ENCODE assay signal across 1 cellular context in the genomic region with DNA sequence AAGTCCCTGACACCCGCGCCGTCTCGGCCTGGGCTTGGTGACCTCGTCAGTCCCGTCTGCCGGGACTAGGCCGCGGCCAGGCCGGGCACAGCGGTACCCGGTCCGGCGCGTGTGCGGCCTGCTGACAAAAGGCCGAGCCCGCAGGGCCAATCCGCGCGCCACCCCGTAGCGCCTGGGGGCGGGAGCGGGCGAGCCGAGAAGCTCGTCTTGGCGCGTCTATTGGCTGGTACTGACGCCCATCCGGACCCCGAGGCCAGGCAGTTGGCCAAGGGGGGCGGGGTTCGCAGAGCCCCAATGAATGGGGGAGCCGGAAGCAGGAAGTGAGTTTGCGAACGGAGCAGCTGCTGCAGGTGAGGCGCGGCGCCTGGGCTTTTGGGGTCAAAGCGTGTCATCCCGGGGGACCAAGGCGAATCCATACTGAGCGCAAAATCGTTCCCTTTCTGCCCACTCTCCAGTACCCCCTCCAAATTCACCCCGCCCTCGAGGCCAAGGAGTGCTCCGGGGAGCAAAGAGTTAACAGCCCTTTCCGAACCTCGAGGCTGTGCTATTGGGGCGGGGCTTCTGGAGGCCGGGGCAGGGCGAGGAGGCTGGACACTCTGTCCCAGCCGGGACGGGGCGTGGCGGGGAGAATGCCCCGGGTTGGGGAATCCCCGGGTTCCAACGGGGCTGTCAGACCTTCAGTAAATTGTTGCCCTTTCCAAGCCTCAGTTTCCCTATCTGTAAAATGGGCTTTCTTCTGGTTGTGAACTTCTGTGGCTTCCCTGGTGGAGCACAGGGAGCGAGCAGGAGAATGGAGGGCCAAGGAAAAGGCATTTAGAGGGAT.
TF ChIP-seq lines count a peak whose summit lies in the region.

A gene with protein sequence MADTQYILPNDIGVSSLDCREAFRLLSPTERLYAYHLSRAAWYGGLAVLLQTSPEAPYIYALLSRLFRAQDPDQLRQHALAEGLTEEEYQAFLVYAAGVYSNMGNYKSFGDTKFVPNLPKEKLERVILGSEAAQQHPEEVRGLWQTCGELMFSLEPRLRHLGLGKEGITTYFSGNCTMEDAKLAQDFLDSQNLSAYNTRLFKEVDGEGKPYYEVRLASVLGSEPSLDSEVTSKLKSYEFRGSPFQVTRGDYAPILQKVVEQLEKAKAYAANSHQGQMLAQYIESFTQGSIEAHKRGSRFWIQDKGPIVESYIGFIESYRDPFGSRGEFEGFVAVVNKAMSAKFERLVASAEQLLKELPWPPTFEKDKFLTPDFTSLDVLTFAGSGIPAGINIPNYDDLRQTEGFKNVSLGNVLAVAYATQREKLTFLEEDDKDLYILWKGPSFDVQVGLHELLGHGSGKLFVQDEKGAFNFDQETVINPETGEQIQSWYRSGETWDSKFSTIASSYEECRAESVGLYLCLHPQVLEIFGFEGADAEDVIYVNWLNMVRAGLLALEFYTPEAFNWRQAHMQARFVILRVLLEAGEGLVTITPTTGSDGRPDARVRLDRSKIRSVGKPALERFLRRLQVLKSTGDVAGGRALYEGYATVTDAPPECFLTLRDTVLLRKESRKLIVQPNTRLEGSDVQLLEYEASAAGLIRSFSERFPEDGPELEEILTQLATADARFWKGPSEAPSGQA (plus strand): TSS at position 319 of the 823 bp plus-strand sequence. CDS start 1,767 bp downstream, outside the sequence.

TF ChIP-seq in K562, 482 proteins besides CTCF, POLR2A, EP300 and RAD21 (continued from another document and continues in another):
- TF ChIP-seq ARHGAP35 (IDR thresholded peaks at IDR 0.05; ENCODE audit: partially characterized antibody) (no peak), EZH2 (IDR thresholded peaks at IDR 0.05; ENCODE audit: borderline replicate concordance, low read depth, low read length) (no peak), TARDBP (IDR thresholded peaks at IDR 0.05) (no peak), LARP7 (IDR thresholded peaks at IDR 0.05) (peak; percentile 60; the same call in 1 of the 2 replicates), NR1H2 (CRISPR knock-in tag; IDR thresholded peaks at IDR 0.05) (no peak), GABPA (tag; conservative IDR thresholded peaks at IDR 0.05; ENCODE audit: low read depth) (peak; percentile 94), ZNF77 (CRISPR knock-in tag; IDR thresholded peaks at IDR 0.05) (no peak), LEF1 (IDR thresholded peaks at IDR 0.05) (peak; percentile 48), DPF2 (IDR thresholded peaks at IDR 0.05) (0 out of 2 replicates have a peak, but pooled peaks have one; percentile 34), EWSR1 (IDR thresholded peaks at IDR 0.05; ENCODE audit: borderline replicate concordance, low read depth, partially characterized antibody) (no peak), U2AF1 (optimal IDR thresholded peaks at IDR 0.05; ENCODE audit: low read depth, low read length) (no peak), ZBED1 (IDR thresholded peaks at IDR 0.05) (no peak), MYBL2 (IDR thresholded peaks at IDR 0.05; ENCODE audit: low read depth) (no peak), MYBL2 (CRISPR knock-in tag; IDR thresholded peaks at IDR 0.05; ENCODE audit: borderline replicate concordance) (no peak), TRIM28 (IDR thresholded peaks at IDR 0.05) (no peak), CTBP1 (IDR thresholded peaks at IDR 0.05; ENCODE audit: borderline replicate concordance) (peak; percentile 56; the same call in 1 of the 2 replicates), CCAR2 (IDR thresholded peaks at IDR 0.05; ENCODE audit: low read depth, low read length) (no peak), RBM34 (IDR thresholded peaks at IDR 0.05; ENCODE audit: borderline replicate concordance, insufficient read depth, low read length) (no peak), ZNF444 (CRISPR knock-in tag; IDR thresholded peaks at IDR 0.05) (no peak), DACH1 (IDR thresholded peaks at IDR 0.05; ENCODE audit: partially characterized antibody) (no peak), DDX20 (tag; IDR thresholded peaks at IDR 0.05; ENCODE audit: low read depth) (no peak), SUPT5H (IDR thresholded peaks at IDR 0.05) (peak; percentile 90), ZNF830 (CRISPR knock-in tag; IDR thresholded peaks at IDR 0.05) (no peak), SREBF2 (CRISPR knock-in tag; IDR thresholded peaks at IDR 0.05) (no peak), BMI1 (IDR thresholded peaks at IDR 0.05; ENCODE audit: low read length) (no peak), IRF2 (CRISPR knock-in tag; IDR thresholded peaks at IDR 0.05) (no peak), CBX1 (IDR thresholded peaks at IDR 0.05; ENCODE audit: low read depth) (peak; percentile 82), EHMT2 (IDR thresholded peaks at IDR 0.05) (no peak), ZNF347 (CRISPR knock-in tag; IDR thresholded peaks at IDR 0.05; ENCODE audit: low read depth) (no peak), TEAD2 (tag; IDR thresholded peaks at IDR 0.05) (no peak), ADNP (tag; IDR thresholded peaks at IDR 0.05) (peak; percentile 94), RFX7 (CRISPR knock-in tag; IDR thresholded peaks at IDR 0.05) (no peak), TOE1 (IDR thresholded peaks at IDR 0.05; ENCODE audit: borderline replicate concordance) (peak; percentile 93), TOE1 (CRISPR knock-in tag; IDR thresholded peaks at IDR 0.05; ENCODE audit: borderline replicate concordance, low read depth) (no peak)
- TF ChIP-seq, protein P1, sequence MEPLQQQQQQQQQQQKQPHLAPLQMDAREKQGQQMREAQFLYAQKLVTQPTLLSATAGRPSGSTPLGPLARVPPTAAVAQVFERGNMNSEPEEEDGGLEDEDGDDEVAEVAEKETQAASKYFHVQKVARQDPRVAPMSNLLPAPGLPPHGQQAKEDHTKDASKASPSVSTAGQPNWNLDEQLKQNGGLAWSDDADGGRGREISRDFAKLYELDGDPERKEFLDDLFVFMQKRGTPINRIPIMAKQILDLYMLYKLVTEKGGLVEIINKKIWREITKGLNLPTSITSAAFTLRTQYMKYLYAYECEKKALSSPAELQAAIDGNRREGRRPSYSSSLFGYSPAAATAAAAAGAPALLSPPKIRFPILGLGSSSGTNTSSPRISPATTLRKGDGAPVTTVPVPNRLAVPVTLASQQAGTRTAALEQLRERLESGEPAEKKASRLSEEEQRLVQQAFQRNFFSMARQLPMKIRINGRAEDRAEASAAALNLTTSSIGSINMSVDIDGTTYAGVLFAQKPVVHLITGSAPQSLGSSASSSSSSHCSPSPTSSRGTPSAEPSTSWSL (CRISPR knock-in tag; IDR thresholded peaks at IDR 0.05; ENCODE audit: borderline replicate concordance): no peak
- TF ChIP-seq, protein P2, sequence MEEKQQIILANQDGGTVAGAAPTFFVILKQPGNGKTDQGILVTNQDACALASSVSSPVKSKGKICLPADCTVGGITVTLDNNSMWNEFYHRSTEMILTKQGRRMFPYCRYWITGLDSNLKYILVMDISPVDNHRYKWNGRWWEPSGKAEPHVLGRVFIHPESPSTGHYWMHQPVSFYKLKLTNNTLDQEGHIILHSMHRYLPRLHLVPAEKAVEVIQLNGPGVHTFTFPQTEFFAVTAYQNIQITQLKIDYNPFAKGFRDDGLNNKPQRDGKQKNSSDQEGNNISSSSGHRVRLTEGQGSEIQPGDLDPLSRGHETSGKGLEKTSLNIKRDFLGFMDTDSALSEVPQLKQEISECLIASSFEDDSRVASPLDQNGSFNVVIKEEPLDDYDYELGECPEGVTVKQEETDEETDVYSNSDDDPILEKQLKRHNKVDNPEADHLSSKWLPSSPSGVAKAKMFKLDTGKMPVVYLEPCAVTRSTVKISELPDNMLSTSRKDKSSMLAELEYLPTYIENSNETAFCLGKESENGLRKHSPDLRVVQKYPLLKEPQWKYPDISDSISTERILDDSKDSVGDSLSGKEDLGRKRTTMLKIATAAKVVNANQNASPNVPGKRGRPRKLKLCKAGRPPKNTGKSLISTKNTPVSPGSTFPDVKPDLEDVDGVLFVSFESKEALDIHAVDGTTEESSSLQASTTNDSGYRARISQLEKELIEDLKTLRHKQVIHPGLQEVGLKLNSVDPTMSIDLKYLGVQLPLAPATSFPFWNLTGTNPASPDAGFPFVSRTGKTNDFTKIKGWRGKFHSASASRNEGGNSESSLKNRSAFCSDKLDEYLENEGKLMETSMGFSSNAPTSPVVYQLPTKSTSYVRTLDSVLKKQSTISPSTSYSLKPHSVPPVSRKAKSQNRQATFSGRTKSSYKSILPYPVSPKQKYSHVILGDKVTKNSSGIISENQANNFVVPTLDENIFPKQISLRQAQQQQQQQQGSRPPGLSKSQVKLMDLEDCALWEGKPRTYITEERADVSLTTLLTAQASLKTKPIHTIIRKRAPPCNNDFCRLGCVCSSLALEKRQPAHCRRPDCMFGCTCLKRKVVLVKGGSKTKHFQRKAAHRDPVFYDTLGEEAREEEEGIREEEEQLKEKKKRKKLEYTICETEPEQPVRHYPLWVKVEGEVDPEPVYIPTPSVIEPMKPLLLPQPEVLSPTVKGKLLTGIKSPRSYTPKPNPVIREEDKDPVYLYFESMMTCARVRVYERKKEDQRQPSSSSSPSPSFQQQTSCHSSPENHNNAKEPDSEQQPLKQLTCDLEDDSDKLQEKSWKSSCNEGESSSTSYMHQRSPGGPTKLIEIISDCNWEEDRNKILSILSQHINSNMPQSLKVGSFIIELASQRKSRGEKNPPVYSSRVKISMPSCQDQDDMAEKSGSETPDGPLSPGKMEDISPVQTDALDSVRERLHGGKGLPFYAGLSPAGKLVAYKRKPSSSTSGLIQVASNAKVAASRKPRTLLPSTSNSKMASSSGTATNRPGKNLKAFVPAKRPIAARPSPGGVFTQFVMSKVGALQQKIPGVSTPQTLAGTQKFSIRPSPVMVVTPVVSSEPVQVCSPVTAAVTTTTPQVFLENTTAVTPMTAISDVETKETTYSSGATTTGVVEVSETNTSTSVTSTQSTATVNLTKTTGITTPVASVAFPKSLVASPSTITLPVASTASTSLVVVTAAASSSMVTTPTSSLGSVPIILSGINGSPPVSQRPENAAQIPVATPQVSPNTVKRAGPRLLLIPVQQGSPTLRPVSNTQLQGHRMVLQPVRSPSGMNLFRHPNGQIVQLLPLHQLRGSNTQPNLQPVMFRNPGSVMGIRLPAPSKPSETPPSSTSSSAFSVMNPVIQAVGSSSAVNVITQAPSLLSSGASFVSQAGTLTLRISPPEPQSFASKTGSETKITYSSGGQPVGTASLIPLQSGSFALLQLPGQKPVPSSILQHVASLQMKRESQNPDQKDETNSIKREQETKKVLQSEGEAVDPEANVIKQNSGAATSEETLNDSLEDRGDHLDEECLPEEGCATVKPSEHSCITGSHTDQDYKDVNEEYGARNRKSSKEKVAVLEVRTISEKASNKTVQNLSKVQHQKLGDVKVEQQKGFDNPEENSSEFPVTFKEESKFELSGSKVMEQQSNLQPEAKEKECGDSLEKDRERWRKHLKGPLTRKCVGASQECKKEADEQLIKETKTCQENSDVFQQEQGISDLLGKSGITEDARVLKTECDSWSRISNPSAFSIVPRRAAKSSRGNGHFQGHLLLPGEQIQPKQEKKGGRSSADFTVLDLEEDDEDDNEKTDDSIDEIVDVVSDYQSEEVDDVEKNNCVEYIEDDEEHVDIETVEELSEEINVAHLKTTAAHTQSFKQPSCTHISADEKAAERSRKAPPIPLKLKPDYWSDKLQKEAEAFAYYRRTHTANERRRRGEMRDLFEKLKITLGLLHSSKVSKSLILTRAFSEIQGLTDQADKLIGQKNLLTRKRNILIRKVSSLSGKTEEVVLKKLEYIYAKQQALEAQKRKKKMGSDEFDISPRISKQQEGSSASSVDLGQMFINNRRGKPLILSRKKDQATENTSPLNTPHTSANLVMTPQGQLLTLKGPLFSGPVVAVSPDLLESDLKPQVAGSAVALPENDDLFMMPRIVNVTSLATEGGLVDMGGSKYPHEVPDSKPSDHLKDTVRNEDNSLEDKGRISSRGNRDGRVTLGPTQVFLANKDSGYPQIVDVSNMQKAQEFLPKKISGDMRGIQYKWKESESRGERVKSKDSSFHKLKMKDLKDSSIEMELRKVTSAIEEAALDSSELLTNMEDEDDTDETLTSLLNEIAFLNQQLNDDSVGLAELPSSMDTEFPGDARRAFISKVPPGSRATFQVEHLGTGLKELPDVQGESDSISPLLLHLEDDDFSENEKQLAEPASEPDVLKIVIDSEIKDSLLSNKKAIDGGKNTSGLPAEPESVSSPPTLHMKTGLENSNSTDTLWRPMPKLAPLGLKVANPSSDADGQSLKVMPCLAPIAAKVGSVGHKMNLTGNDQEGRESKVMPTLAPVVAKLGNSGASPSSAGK (IDR thresholded peaks at IDR 0.05): peak; percentile 52; the same call in 1 of the 2 replicates
- TF ChIP-seq, protein P3, sequence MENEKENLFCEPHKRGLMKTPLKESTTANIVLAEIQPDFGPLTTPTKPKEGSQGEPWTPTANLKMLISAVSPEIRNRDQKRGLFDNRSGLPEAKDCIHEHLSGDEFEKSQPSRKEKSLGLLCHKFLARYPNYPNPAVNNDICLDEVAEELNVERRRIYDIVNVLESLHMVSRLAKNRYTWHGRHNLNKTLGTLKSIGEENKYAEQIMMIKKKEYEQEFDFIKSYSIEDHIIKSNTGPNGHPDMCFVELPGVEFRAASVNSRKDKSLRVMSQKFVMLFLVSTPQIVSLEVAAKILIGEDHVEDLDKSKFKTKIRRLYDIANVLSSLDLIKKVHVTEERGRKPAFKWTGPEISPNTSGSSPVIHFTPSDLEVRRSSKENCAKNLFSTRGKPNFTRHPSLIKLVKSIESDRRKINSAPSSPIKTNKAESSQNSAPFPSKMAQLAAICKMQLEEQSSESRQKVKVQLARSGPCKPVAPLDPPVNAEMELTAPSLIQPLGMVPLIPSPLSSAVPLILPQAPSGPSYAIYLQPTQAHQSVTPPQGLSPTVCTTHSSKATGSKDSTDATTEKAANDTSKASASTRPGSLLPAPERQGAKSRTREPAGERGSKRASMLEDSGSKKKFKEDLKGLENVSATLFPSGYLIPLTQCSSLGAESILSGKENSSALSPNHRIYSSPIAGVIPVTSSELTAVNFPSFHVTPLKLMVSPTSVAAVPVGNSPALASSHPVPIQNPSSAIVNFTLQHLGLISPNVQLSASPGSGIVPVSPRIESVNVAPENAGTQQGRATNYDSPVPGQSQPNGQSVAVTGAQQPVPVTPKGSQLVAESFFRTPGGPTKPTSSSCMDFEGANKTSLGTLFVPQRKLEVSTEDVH (IDR thresholded peaks at IDR 0.05; ENCODE audit: low read depth, partially characterized antibody): peak; percentile 95
- TF ChIP-seq, protein P4, sequence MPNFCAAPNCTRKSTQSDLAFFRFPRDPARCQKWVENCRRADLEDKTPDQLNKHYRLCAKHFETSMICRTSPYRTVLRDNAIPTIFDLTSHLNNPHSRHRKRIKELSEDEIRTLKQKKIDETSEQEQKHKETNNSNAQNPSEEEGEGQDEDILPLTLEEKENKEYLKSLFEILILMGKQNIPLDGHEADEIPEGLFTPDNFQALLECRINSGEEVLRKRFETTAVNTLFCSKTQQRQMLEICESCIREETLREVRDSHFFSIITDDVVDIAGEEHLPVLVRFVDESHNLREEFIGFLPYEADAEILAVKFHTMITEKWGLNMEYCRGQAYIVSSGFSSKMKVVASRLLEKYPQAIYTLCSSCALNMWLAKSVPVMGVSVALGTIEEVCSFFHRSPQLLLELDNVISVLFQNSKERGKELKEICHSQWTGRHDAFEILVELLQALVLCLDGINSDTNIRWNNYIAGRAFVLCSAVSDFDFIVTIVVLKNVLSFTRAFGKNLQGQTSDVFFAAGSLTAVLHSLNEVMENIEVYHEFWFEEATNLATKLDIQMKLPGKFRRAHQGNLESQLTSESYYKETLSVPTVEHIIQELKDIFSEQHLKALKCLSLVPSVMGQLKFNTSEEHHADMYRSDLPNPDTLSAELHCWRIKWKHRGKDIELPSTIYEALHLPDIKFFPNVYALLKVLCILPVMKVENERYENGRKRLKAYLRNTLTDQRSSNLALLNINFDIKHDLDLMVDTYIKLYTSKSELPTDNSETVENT (CRISPR knock-in tag; IDR thresholded peaks at IDR 0.05): peak; percentile 85; the same call in 1 of the 2 replicates
- TF ChIP-seq, protein P5, sequence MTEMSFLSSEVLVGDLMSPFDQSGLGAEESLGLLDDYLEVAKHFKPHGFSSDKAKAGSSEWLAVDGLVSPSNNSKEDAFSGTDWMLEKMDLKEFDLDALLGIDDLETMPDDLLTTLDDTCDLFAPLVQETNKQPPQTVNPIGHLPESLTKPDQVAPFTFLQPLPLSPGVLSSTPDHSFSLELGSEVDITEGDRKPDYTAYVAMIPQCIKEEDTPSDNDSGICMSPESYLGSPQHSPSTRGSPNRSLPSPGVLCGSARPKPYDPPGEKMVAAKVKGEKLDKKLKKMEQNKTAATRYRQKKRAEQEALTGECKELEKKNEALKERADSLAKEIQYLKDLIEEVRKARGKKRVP (CRISPR knock-in tag; IDR thresholded peaks at IDR 0.05): no peak
